1 cellular context compared by ENCODE assay signal in the genomic region with DNA sequence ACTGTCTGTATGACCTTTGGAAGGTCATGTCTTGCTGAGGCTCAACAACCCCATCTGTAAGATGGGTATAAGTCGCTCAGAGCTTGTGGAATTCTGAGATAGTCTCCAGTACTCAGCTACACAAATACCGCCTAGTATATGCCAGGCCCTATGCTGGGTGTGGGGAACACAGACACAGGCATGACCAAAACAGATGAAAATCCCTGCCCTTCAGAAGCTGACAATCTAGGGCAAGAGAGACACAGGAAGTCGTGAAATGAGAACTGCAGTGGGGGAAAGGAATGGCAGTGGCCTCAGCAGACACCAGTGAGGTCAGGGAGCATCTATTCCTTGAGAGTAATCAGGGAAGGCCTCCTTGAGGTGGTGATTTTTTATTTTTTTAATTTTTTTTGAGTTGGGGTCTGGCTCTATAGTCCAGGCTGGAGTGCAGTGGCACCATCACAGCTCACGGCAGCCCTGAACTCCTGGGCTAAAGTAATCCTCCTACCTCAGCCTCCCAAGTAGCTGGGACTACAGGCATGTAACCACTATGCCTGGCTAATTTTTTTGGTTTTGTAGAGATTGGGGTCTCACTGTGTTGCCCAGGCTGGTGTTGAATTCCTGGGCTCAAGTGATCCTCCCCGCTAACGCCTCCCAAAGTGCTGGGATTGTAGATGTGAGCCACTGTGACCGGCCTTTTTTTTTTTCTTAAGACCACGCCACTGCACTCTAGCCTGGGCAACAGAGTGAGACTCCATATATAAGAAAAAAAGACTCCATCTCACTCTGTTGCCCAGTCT.
TF ChIP-seq lines count a peak whose summit lies in the region.

No MANE protein-coding gene starts in this region.

TF ChIP-seq in endothelial cell of umbilical vein, 7 proteins besides CTCF, POLR2A, EP300 and RAD21:
- no peak for TF ChIP-seq GATA2 (IDR thresholded peaks at IDR 0.05; ENCODE audit: insufficient read depth, insufficient read length, low read depth, low read length)
